ENCODE assay signal across 29 cellular contexts in genomic region chr4:68520985-68521384, GRCh38. TPM values are rescaled to one million over a fixed set of nuclear protein-coding genes. Genes with fewer than 3 reads are reported as not detected.
"Had no signal": no experiment of that assay in that cellular context is flagged by ENCODE, and none has a peak within 500 bp of the region (broad histone marks: within the 10 kb centered on the region; RNA-seq: fewer than 3 reads in every experiment).

No MANE protein-coding gene starts in this region.

- H3K9me3 ChIP-seq: stomach, suprapubic skin, testis, thoracic aorta, thyroid gland, tibial artery, tibial nerve, transverse colon, upper lobe of left lung, upper lobe of right lung, uterus, vagina had no signal

- H3K4me1 ChIP-seq: stomach, suprapubic skin, testis, thyroid gland, tibial artery, tibial nerve, transverse colon, upper lobe of left lung, upper lobe of right lung, uterus, vagina had no signal

- H3K36me3 ChIP-seq: stomach, suprapubic skin, thoracic aorta, thyroid gland, tibial artery, tibial nerve, transverse colon, upper lobe of left lung, upper lobe of right lung, uterus, vagina had no signal

- H3K4me3 ChIP-seq: stomach, suprapubic skin, testis, thoracic aorta, thyroid gland, tibial artery, tibial nerve, transverse colon, upper lobe of left lung, upper lobe of right lung, uterus, vagina had no signal

- DNase-seq: stimulated activated CD4-positive, alpha-beta T cell treated with anti-CD3 and anti-CD28 coated beads, Interleukin-2, amount 100 ng/mL, for 48 hours; stimulated activated CD4-positive, alpha-beta T cell treated with anti-CD3 and anti-CD28 coated beads, Interleukin-4, amount 100 ng/mL, for 1 hour; stimulated activated CD4-positive, alpha-beta T cell treated with anti-CD3 and anti-CD28 coated beads, Interleukin-4, amount 100 ng/mL, for 24 hours; stimulated activated CD4-positive, alpha-beta T cell treated with anti-CD3 and anti-CD28 coated beads, Interleukin-4, amount 100 ng/mL, for 4 hours; stimulated activated CD8-positive, alpha-beta memory T cell treated with anti-CD3 and anti-CD28 coated beads, Interleukin-4, amount 100 ng/mL, for 48 hours; stimulated activated naive B cell treated with anti-CD40 and anti-IgM and Interleukin-4, amounts not matched to agents 10 μg/mL and 1 μg/mL and 100 μg/mL, for 72 hours; stimulated activated naive CD4-positive, alpha-beta T cell; stimulated activated naive CD4-positive, alpha-beta T cell treated with Interleukin-2 at 50 U/mL for 16 hours; stimulated activated naive CD8-positive, alpha-beta T cell treated with anti-CD3 and anti-CD28 coated beads, Interleukin-15, amount 100 ng/mL, for 72 hours; stimulated activated naive CD8-positive, alpha-beta T cell treated with anti-CD3 and anti-CD28 coated beads, Interleukin-15, Interleukin-2, amounts not matched to agents 100 U/mL and 50 U/mL, for 24 hours; stomach; substantia nigra; testis; thyroid gland; tibial artery; transverse colon; trophoblast cell; upper lobe of left lung; upper lobe of right lung; uterus had no signal

- H3K27me3 ChIP-seq: stomach, suprapubic skin, testis, thyroid gland, tibial artery, tibial nerve, transverse colon, upper lobe of left lung, upper lobe of right lung, uterus, vagina had no signal

- FAIRE-seq: urothelium cell line had no signal

- ATAC-seq: stimulated activated effector memory CD8-positive, alpha-beta T cell treated with anti-CD3 and anti-CD28 coated beads, Interleukin-12 subunit alpha, Interleukin-12 subunit beta, amount 100 ng/mL, for 72 hours; stimulated activated memory B cell treated with anti-CD40 and anti-IgM and Interleukin-4, amounts not matched to agents 10 μg/mL and 1 μg/mL and 100 μg/mL, for 72 hours; stimulated activated naive B cell treated with anti-CD40 and anti-IgM and Interleukin-4, amounts not matched to agents 10 μg/mL and 1 μg/mL and 100 μg/mL, for 72 hours; stimulated activated naive CD8-positive, alpha-beta T cell treated with anti-CD3 and anti-CD28 coated beads, Interleukin-15, amount 100 ng/mL, for 72 hours; stimulated activated naive CD8-positive, alpha-beta T cell treated with anti-CD3 and anti-CD28 coated beads, Interleukin-15, Interleukin-2, amounts not matched to agents 100 U/mL and 50 U/mL, for 24 hours; upper lobe of right lung had no signal

- H3K27ac ChIP-seq: stomach, suprapubic skin, testis, thoracic aorta, thyroid gland, tibial artery, tibial nerve, transverse colon, upper lobe of left lung, upper lobe of right lung, uterus, vagina had no signal

RNA-seq across cellular contexts. Expression of gene UGT2B17, which starts 55.1 kb away (rescaled TPM):
- total RNA-seq: stomach, suprapubic skin, temporal lobe, thoracic aorta, thyroid gland, tibial nerve, upper lobe of right lung, urinary bladder, vagina had no signal
- polyA plus RNA-seq: urinary bladder had no signal
